In genomic region chr16:84143081-84143480, GRCh38 we compare ENCODE assay signal across 1 cellular context.
TF ChIP-seq lines count a peak whose summit lies in the region.

No MANE protein-coding gene starts in this region.

TF ChIP-seq in neural cell, 6 proteins besides CTCF, POLR2A, EP300 and RAD21:
- TF ChIP-seq REST (IDR thresholded peaks at IDR 0.05; ENCODE audit: borderline replicate concordance) (no peak), SMC3 (conservative IDR thresholded peaks at IDR 0.05; ENCODE audit: poor library complexity) (no peak), EZH2 (IDR thresholded peaks at IDR 0.05; ENCODE audit: borderline replicate concordance, insufficient read depth, low read length, poor library complexity, severe bottlenecking) (no peak), MXI1 (conservative IDR thresholded peaks at IDR 0.05; ENCODE audit: poor library complexity, severe bottlenecking) (no peak), POLR2AphosphoS5 (IDR thresholded peaks at IDR 0.05) (no peak), TAF1 (IDR thresholded peaks at IDR 0.05; ENCODE audit: low read depth) (no peak)
